ENCODE assay signal across 21 cellular contexts in the genomic region with DNA sequence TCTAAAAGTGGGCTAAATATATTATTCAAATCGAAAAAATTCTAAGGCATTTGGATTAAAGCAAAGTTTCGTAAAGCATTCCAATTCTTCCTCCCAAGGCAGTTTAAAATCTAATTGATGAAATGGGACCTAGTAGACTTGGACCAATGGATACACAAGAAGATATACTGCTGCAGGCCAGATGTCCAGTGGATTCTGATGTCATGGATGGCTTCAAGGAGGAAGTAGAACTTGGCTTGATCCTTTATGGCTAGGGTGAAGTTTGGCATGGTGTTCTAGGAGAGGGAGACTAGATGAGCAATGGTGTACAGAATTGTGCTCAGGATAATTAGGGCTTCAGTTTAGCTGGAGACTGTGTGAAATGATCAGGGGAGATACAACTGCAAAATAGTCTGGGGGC.
"Had no signal": no experiment of that assay in that cellular context is flagged by ENCODE, and none has a peak within 500 bp of the region (broad histone marks: within the 10 kb centered on the region; RNA-seq: fewer than 3 reads in every experiment).

No MANE protein-coding gene starts in this region.

- H3K9me3 ChIP-seq: left ventricle myocardium inferior, mucosa of descending colon, ovary, right atrium auricular region, right lobe of liver, tibial nerve, uterus had no signal

- H3K4me1 ChIP-seq: left ventricle myocardium inferior, right atrium auricular region, right lobe of liver, tibial nerve, uterus had no signal

- H3K4me2 ChIP-seq: smooth muscle cell had no signal

- H3K27ac ChIP-seq: left ventricle myocardium inferior, ovary, right atrium auricular region, right lobe of liver, tibial nerve, uterus had no signal

- H3K27me3 ChIP-seq: ovary, right atrium auricular region, right lobe of liver, tibial nerve, uterus had no signal

- ATAC-seq: mucosa of descending colon; naive thymus-derived CD4-positive, alpha-beta T cell; natural killer cell treated with Interleukin-12 subunit alpha and Interleukin-12 subunit beta and Interleukin-15 and Interleukin-18, amount 100 ng/mL, for 72 hours; right lobe of liver; stimulated activated memory B cell treated with anti-CD40 and anti-IgM and Interleukin-4, amounts not matched to agents 10 μg/mL and 1 μg/mL and 100 μg/mL, for 72 hours; stimulated activated naive CD8-positive, alpha-beta T cell treated with anti-CD3 and anti-CD28 coated beads, Interleukin-15, amount 100 ng/mL, for 72 hours had no signal

- H3K36me3 ChIP-seq: left ventricle myocardium inferior, ovary, right atrium auricular region, right lobe of liver, tibial nerve, uterus had no signal

- H3K4me3 ChIP-seq: left ventricle myocardium inferior, lung, mucosa of descending colon, ovary, right atrium auricular region, right lobe of liver, smooth muscle cell, tibial nerve, uterus had no signal

- DNase-seq: islet precursor cell; left ventricle myocardium inferior; midbrain; mucosa of descending colon; naive thymus-derived CD4-positive, alpha-beta T cell; ovary; right lobe of liver; stimulated activated CD4-positive, alpha-beta T cell treated with anti-CD3 and anti-CD28 coated beads, Interleukin-1b, Interleukin-23, amount 100 ng/mL, for 48 hours; stimulated activated CD4-positive, alpha-beta T cell treated with anti-CD3 and anti-CD28 coated beads, Interleukin-2, amount 100 ng/mL, for 48 hours; stimulated activated CD4-positive, alpha-beta T cell treated with anti-CD3 and anti-CD28 coated beads, Interleukin-4, amount 100 ng/mL, for 4 hours; stimulated activated CD8-positive, alpha-beta memory T cell treated with anti-CD3 and anti-CD28 coated beads, Interleukin-4, amount 100 ng/mL, for 48 hours; stimulated activated naive CD4-positive, alpha-beta T cell treated with Interleukin-2 at 50 U/mL for 16 hours; stimulated activated naive CD8-positive, alpha-beta T cell treated with anti-CD3 and anti-CD28 coated beads, Interleukin-15, amount 100 ng/mL, for 72 hours; substantia nigra; uterus had no signal
